1 cellular context compared by ENCODE assay signal in genomic region chr9:101354143-101354764, GRCh38.
TF ChIP-seq lines count a peak whose summit lies in the region.

No MANE protein-coding gene starts in this region.

TF ChIP-seq in HepG2, 621 proteins besides CTCF, POLR2A, EP300 and RAD21 (continued from another document and continues in another):
- TF ChIP-seq ZBTB4 (CRISPR knock-in tag; IDR thresholded peaks at IDR 0.05; ENCODE audit: borderline replicate concordance) (peak; percentile 75; the same call in 1 of the 2 replicates), FOXJ3 (CRISPR knock-in tag; IDR thresholded peaks at IDR 0.05; ENCODE audit: borderline replicate concordance) (peak; percentile 29; the same call in 1 of the 2 replicates), ZNF616 (CRISPR knock-in tag; IDR thresholded peaks at IDR 0.05; ENCODE audit: low read depth) (no peak), BCL6 (CRISPR knock-in tag; IDR thresholded peaks at IDR 0.05) (peak; percentile 65), CHCHD3 (CRISPR knock-in tag; IDR thresholded peaks at IDR 0.05) (no peak), EEA1 (CRISPR knock-in tag; IDR thresholded peaks at IDR 0.05; ENCODE audit: borderline replicate concordance) (no peak), SP4 (CRISPR knock-in tag; IDR thresholded peaks at IDR 0.05) (no peak), GATA4 (IDR thresholded peaks at IDR 0.05; ENCODE audit: borderline replicate concordance, low read depth) (peak; percentile 70; the same call in 1 of the 2 replicates), SNAPC2 (CRISPR knock-in tag; IDR thresholded peaks at IDR 0.05) (no peak), FLYWCH1 (CRISPR knock-in tag; IDR thresholded peaks at IDR 0.05) (no peak), TRIM24 (CRISPR knock-in tag; IDR thresholded peaks at IDR 0.05) (no peak), ZNF317 (CRISPR knock-in tag; IDR thresholded peaks at IDR 0.05) (no peak), IKZF4 (CRISPR knock-in tag; IDR thresholded peaks at IDR 0.05; ENCODE audit: borderline replicate concordance, low read depth, not compliant biosample characterization) (peak; percentile 13), HMGXB3 (CRISPR knock-in tag; IDR thresholded peaks at IDR 0.05; ENCODE audit: borderline replicate concordance) (peak; percentile 61; the same call in 1 of the 2 replicates), RARA (CRISPR knock-in tag; IDR thresholded peaks at IDR 0.05) (peak; percentile 78), ZNF792 (CRISPR knock-in tag; IDR thresholded peaks at IDR 0.05) (peak; percentile 51; the same call in 1 of the 2 replicates), BRCA1 (CRISPR knock-in tag; IDR thresholded peaks at IDR 0.05) (0 out of 2 replicates have a peak, but pooled peaks have one; percentile 58), ZNF530 (CRISPR knock-in tag; IDR thresholded peaks at IDR 0.05; ENCODE audit: low read depth) (no peak), ZFX (CRISPR knock-in tag; IDR thresholded peaks at IDR 0.05; ENCODE audit: low read depth) (peak; percentile 58), ZNF644 (CRISPR knock-in tag; IDR thresholded peaks at IDR 0.05; ENCODE audit: low read depth) (peak; percentile 88), HBP1 (CRISPR knock-in tag; IDR thresholded peaks at IDR 0.05; ENCODE audit: low read depth) (0 out of 2 replicates have a peak, but pooled peaks have one; percentile 82), ZBTB21 (CRISPR knock-in tag; IDR thresholded peaks at IDR 0.05) (no peak), CREB1 (IDR thresholded peaks at IDR 0.05) (peak; percentile 45; the same call in 1 of the 2 replicates), CREB1 (CRISPR knock-in tag; IDR thresholded peaks at IDR 0.05) (peak; percentile 79), KLF11 (CRISPR knock-in tag; IDR thresholded peaks at IDR 0.05) (peak; percentile 74; the same call in 1 of the 2 replicates), NFIC (IDR thresholded peaks at IDR 0.05; ENCODE audit: low read length) (peak; percentile 92), SALL1 (CRISPR knock-in tag; IDR thresholded peaks at IDR 0.05) (peak; percentile 87; the same call in 1 of the 2 replicates), FOXP4 (CRISPR knock-in tag; IDR thresholded peaks at IDR 0.05) (peak; percentile 78), ISL2 (CRISPR knock-in tag; IDR thresholded peaks at IDR 0.05) (peak; percentile 81), CREM (IDR thresholded peaks at IDR 0.05) (peak; percentile 85), CREM (CRISPR knock-in tag; IDR thresholded peaks at IDR 0.05) (no peak), NR2F1 (CRISPR knock-in tag; IDR thresholded peaks at IDR 0.05) (0 out of 4 replicates have a peak, but pooled peaks of 1 of the 2 experiments have one; percentile 12), ELF1 (CRISPR knock-in tag; IDR thresholded peaks at IDR 0.05) (peak; percentile 47; the same call in 1 of the 2 replicates), HDAC1 (CRISPR knock-in tag; IDR thresholded peaks at IDR 0.05) (peak; percentile 80), PITX1 (CRISPR knock-in tag; IDR thresholded peaks at IDR 0.05) (no peak; the same call in 1 of the 2 replicates), PRPF4 (IDR thresholded peaks at IDR 0.05; ENCODE audit: low read depth, low read length, poor library complexity, severe bottlenecking) (no peak), RFXANK (CRISPR knock-in tag; IDR thresholded peaks at IDR 0.05) (0 out of 2 replicates have a peak, but pooled peaks have one; percentile 50), MAFK (conservative IDR thresholded peaks at IDR 0.05 in 1 of 2, IDR thresholded peaks at IDR 0.05 in 1 of 2; ENCODE audit: low read length in 2 of 2) (no peak), RELA (CRISPR knock-in tag; IDR thresholded peaks at IDR 0.05) (peak; percentile 96; the same call in 1 of the 2 replicates), PRMT3 (CRISPR knock-in tag; IDR thresholded peaks at IDR 0.05; ENCODE audit: borderline replicate concordance, low read depth) (no peak), EZH2 (conservative IDR thresholded peaks at IDR 0.05; ENCODE audit: low read depth, low read length) (no peak), NR2C2 (CRISPR knock-in tag; IDR thresholded peaks at IDR 0.05; ENCODE audit: borderline replicate concordance) (peak; percentile 30; the same call in 1 of the 2 replicates), SMARCC2 (IDR thresholded peaks at IDR 0.05) (peak; percentile 76; the same call in 1 of the 2 replicates), PHF5A (CRISPR knock-in tag; IDR thresholded peaks at IDR 0.05; ENCODE audit: low read depth, unreplicated experiment) (no peak), ZFP90 (CRISPR knock-in tag; IDR thresholded peaks at IDR 0.05; ENCODE audit: borderline replicate concordance) (no peak), ZNF414 (CRISPR knock-in tag; IDR thresholded peaks at IDR 0.05) (peak; percentile 96), SOX13 (IDR thresholded peaks at IDR 0.05) (peak; percentile 66; the same call in 1 of the 2 replicates), SOX13 (CRISPR knock-in tag; conservative IDR thresholded peaks at IDR 0.05 in 1 of 2, IDR thresholded peaks at IDR 0.05 in 1 of 2) (peak in 1 of 2 experiments; percentile 91; a peak in 2 of 4 replicates), SETDB1 (CRISPR knock-in tag; IDR thresholded peaks at IDR 0.05; ENCODE audit: borderline replicate concordance) (no peak), MIER2 (CRISPR knock-in tag; IDR thresholded peaks at IDR 0.05) (peak; percentile 60; the same call in 1 of the 2 replicates), SKI (IDR thresholded peaks at IDR 0.05; ENCODE audit: partially characterized antibody) (peak; percentile 60), DMTF1 (CRISPR knock-in tag; IDR thresholded peaks at IDR 0.05) (no peak), THRA (CRISPR knock-in tag; IDR thresholded peaks at IDR 0.05; ENCODE audit: borderline replicate concordance) (peak; percentile 77; the same call in 1 of the 2 replicates), ZNF772 (CRISPR knock-in tag; IDR thresholded peaks at IDR 0.05) (no peak; the same call in 1 of the 2 replicates)
